Comparison of ENCODE assay signal across 2 cellular contexts in genomic region chr3:191409791-191410359, GRCh38.
TF ChIP-seq lines count a peak whose summit lies in the region.

No MANE protein-coding gene starts in this region.

TF ChIP-seq in HEK293, 187 proteins besides CTCF, POLR2A, EP300 and RAD21 (continued from another document):
- TF ChIP-seq TRIM28 (IDR thresholded peaks at IDR 0.05; ENCODE audit: borderline replicate concordance, low read length): peak; percentile 50; the same call in 1 of the 2 replicates

TF ChIP-seq in GM12878, 131 proteins besides CTCF, POLR2A, EP300 and RAD21 (continued from another document):
- TF ChIP-seq ATF2 (IDR thresholded peaks at IDR 0.05; ENCODE audit: low read length): no peak
